Comparison of ENCODE assay signal across 16 cellular contexts in genomic region chr12:47730341-47730744, GRCh38. TPM values are rescaled to one million over a fixed set of nuclear protein-coding genes. Genes with fewer than 3 reads are reported as not detected.
A peak's percentile ranks its signal among the peaks of the same experiment; 100 is the strongest.
DNase-seq lines count a peak whose midpoint lies in the region; ATAC-seq and TF ChIP-seq lines count a peak whose summit lies in the region.
"Had no signal": no experiment of that assay in that cellular context is flagged by ENCODE, and none has a peak within 500 bp of the region (broad histone marks: within the 10 kb centered on the region; RNA-seq: fewer than 3 reads in every experiment).

No MANE protein-coding gene starts in this region.

- H3K27ac Mint-ChIP-seq in osteocyte (ENCODE audit: unreplicated experiment) = peak overlapping the region; percentile 48

- WGBS in gastroesophageal sphincter (ENCODE audit: low coverage in 1 of 2), 2 donors = 20 to 57% methylated on average over 1 to 8 of the region's 8 CpGs

- TF ChIP-seq POLR2A in gastroesophageal sphincter (IDR thresholded peaks at IDR 0.05) = no peak

- CTCF ChIA-PET in RWPE1 (lab: Yijun Ruan, JAX) = interaction anchor here (0.6 to 1.9 kb wide), 2 partner anchors 15 to 17 kb away, joined by 3 to 4 read pairs; no protein-coding TSS in a partner anchor

- H3K27me3 Mint-ChIP-seq in osteocyte (ENCODE audit: unreplicated experiment) = no peaks in the 10 kb centered on the region

- POLR2A ChIA-PET in RWPE1 (lab: Yijun Ruan, JAX; ENCODE audit: low non-redundant PET) = no interaction called here

- H3K9me3 Mint-ChIP-seq in osteocyte (ENCODE audit: unreplicated experiment) = no peaks in the 10 kb centered on the region

- H3K4me1 ChIP-seq in gastroesophageal sphincter = peaks cover 0 to 16% (median 7%) of the 10 kb centered on the region in 3 donors
- H3K4me1 ChIP-seq: BE2C had no signal

- DNase-seq in COR-L47 (lab: John Stamatoyannopoulos, UW) (peak; percentile 28), NCI-H2196 (lab: John Stamatoyannopoulos, UW; ENCODE audit: unreplicated experiment) (peak; percentile 55), fibroblast of gingiva (ENCODE audit: low read depth) (peak; percentile 29), osteocyte (ENCODE audit: extremely low spot score, unreplicated experiment) (no peak), NCI-H524 (lab: John Stamatoyannopoulos, UW) (no peak), NCI-H748 treated with DMSO at 0.1 percent for 48 hours (lab: John Stamatoyannopoulos, UW) (no peak), RWPE1 (ENCODE audit: low spot score) (no peak)
- DNase-seq: activated T-cell treated with anti-CD3 and anti-CD28 coated beads, Interleukin-2, amount 50 U/mL, for 1 hour; BE2C; HCEC 1CT; stimulated activated CD4-positive, alpha-beta T cell treated with anti-CD3 and anti-CD28 coated beads, Interleukin-1b, Interleukin-23, amount 100 ng/mL, for 48 hours had no signal

- TF ChIP-seq EP300 in gastroesophageal sphincter (IDR thresholded peaks at IDR 0.05) = no peak

- H3K36me3 ChIP-seq in gastroesophageal sphincter = no peaks in the 10 kb centered on the region
- H3K36me3 ChIP-seq: BE2C had no signal

- H3K27ac ChIP-seq in gastroesophageal sphincter (no peak overlapping the region), RWPE1 (no peak overlapping the region)
- H3K27ac ChIP-seq: epithelial cell of prostate, SK-N-MC had no signal

- no peaks in the 10 kb centered on the region for H3K9me3 ChIP-seq in gastroesophageal sphincter
- H3K9me3 ChIP-seq: BE2C had no signal

- TF ChIP-seq CTCF in osteocyte (IDR thresholded peaks at IDR 0.05) (no peak), gastroesophageal sphincter (IDR thresholded peaks at IDR 0.05) (no peak), RWPE1 (conservative IDR thresholded peaks at IDR 0.05; ENCODE audit: low read depth) (no peak)

- no peak for ATAC-seq in gastroesophageal sphincter
- ATAC-seq: activated CD4-positive, CD25-positive, alpha-beta regulatory T cell treated with anti-CD3 and anti-CD28 coated beads, Interleukin-2, amount 50 U/mL, for 24 hours had no signal

- H3K4me3 Mint-ChIP-seq in osteocyte (ENCODE audit: unreplicated experiment) = no peak overlapping the region

- peaks cover 41% of the 10 kb centered on the region for H3K4me1 Mint-ChIP-seq in osteocyte (ENCODE audit: unreplicated experiment)

- H3K4me3 ChIP-seq in gastroesophageal sphincter = no peak overlapping the region
- H3K4me3 ChIP-seq: SK-N-MC had no signal

- no peaks in the 10 kb centered on the region for H3K36me3 Mint-ChIP-seq in osteocyte (ENCODE audit: unreplicated experiment)

- H3K27me3 ChIP-seq in gastroesophageal sphincter = no peaks in the 10 kb centered on the region
- H3K27me3 ChIP-seq: BE2C had no signal

RNA-seq across cellular contexts. Expression of gene ENDOU, which starts 5.1 kb away (rescaled TPM):
- total RNA-seq in osteocyte (not detected in 2 replicates), gastroesophageal sphincter (1 to 10 TPM in 2 of 4 donors, under 1 TPM in 2; 0.42 to 1.9 (median 0.75) TPM)
- total RNA-seq: chondrocyte had no signal

RNA-seq across cellular contexts. Expression of gene RPAP3, which starts 24.5 kb away (rescaled TPM):
- 28.7 and 33.4 TPM in 2 replicates for total RNA-seq in osteocyte
- total RNA-seq in gastroesophageal sphincter = 10 to 100 TPM; 17.0 to 20.0 (median 18.8) TPM

RNA-seq across cellular contexts. Expression of gene RAPGEF3, which starts 28.3 kb away (rescaled TPM):
- total RNA-seq in osteocyte (1.2 and 1.9 TPM in 2 replicates), gastroesophageal sphincter (10 to 100 TPM; 19.3 to 56.8 (median 25.5) TPM)

RNA-seq across cellular contexts. Expression of gene SLC48A1, which starts 42.7 kb away (rescaled TPM):
- total RNA-seq in osteocyte = 21.2 and 21.6 TPM in 2 replicates
- 10 to 100 TPM; 40.7 to 66.8 (median 53.3) TPM for total RNA-seq in gastroesophageal sphincter

Comparison
In these comparisons a context has a peak if more than half of its experiments do, and no peak if none do; other contexts are left out.
1. DNase-seq: peak in COR-L47 (single experiment), NCI-H2196 (single experiment) and fibroblast of gingiva (single experiment); none in osteocyte (single experiment), NCI-H524 (0 of 2), NCI-H748 treated with DMSO at 0.1 percent for 48 hours (single experiment) and RWPE1 (single experiment).